In genomic region chr17:50762177-50762576, GRCh38 we compare ENCODE assay signal across 22 cellular contexts. TPM values are rescaled to one million over a fixed set of nuclear protein-coding genes. Genes with fewer than 3 reads are reported as not detected.
DNase-seq lines count a peak whose midpoint lies in the region; ATAC-seq and TF ChIP-seq lines count a peak whose summit lies in the region.
"Had no signal": no experiment of that assay in that cellular context is flagged by ENCODE, and none has a peak within 500 bp of the region (broad histone marks: within the 10 kb centered on the region; RNA-seq: fewer than 3 reads in every experiment).

No MANE protein-coding gene starts in this region.

- no peaks in the 10 kb centered on the region for H3K27me3 ChIP-seq in OCI-LY3 (ENCODE audit: low read depth, low read length)

- peak overlapping the region; percentile 84 for H3K4me2 ChIP-seq in OCI-LY3 (ENCODE audit: low read length)

- no peaks in the 10 kb centered on the region for H3K9me3 Mint-ChIP-seq in dendritic cell treated with granulocyte-macrophage colony-stimulating factor and Interleukin-4, amounts not matched to agents 40 ng/mL and 50 ng/mL, for 4 days
- H3K9me3 Mint-ChIP-seq in naive B cell (no peaks in the 10 kb centered on the region), type B pancreatic cell (peaks cover 5% of the 10 kb centered on the region), endothelial cell (ENCODE audit: unreplicated experiment) (no peaks in the 10 kb centered on the region)
- H3K9me3 Mint-ChIP-seq: CD8-positive, alpha-beta T cell; IgD-negative memory B cell had no signal

- H3K9ac ChIP-seq in OCI-LY3 (ENCODE audit: low read length) = no peak overlapping the region; the same call in 1 of the 2 replicates

- H3K4me1 Mint-ChIP-seq in dendritic cell treated with granulocyte-macrophage colony-stimulating factor and Interleukin-4, amounts not matched to agents 40 ng/mL and 50 ng/mL, for 4 days (ENCODE audit: low read depth) = peaks cover 29% of the 10 kb centered on the region
- H3K4me1 Mint-ChIP-seq in naive B cell = peaks cover 31 to 45% (median 40%) of the 10 kb centered on the region in 3 donors
- H3K4me1 Mint-ChIP-seq in type B pancreatic cell (ENCODE audit: unreplicated experiment) = peaks cover 38% of the 10 kb centered on the region
- peaks cover 27% of the 10 kb centered on the region for H3K4me1 Mint-ChIP-seq in endothelial cell (ENCODE audit: unreplicated experiment)

- intact Hi-C loops in dendritic cell treated with granulocyte-macrophage colony-stimulating factor and Interleukin-4, amounts not matched to agents 40 ng/mL and 50 ng/mL, for 4 days (cut with micrococcal nuclease) = loop anchor here (5.0 kb wide), 2 partner anchors 40 to 55 kb away; partner anchors contain the start of gene ANKRD40

- H3K36me3 Mint-ChIP-seq in dendritic cell treated with granulocyte-macrophage colony-stimulating factor and Interleukin-4, amounts not matched to agents 40 ng/mL and 50 ng/mL, for 4 days (ENCODE audit: low read depth) = no peaks in the 10 kb centered on the region
- H3K36me3 Mint-ChIP-seq in naive B cell (no peaks in the 10 kb centered on the region), type B pancreatic cell (no peaks in the 10 kb centered on the region), endothelial cell (ENCODE audit: low read depth, unreplicated experiment) (no peaks in the 10 kb centered on the region)
- H3K36me3 Mint-ChIP-seq: CD8-positive, alpha-beta T cell; IgD-negative memory B cell had no signal

- H3K36me3 ChIP-seq in OCI-LY3 (replicated peaks; ENCODE audit: low read depth, low read length) = no peaks in the 10 kb centered on the region

- DNase-seq in naive B cell = no peak
- no peak for DNase-seq in type B pancreatic cell (ENCODE audit: extremely low spot score, unreplicated experiment)
- no peak for DNase-seq in endothelial cell (ENCODE audit: low spot score)
- DNase-seq in activated T-cell treated with anti-CD3 and anti-CD28 coated beads, Interleukin-2, amount 50 U/mL, for 1 hour = no peak
- DNase-seq: ACHN, Kasumi-1, NCI-H1417, NCI-H1694 treated with DMSO at 0.1 percent for 48 hours, NCI-H2081 treated with DMSO at 0.1 percent for 48 hours, NCI-H2171 treated with DMSO at 0.1 percent for 48 hours, NCI-H526 treated with DMSO at 0.1 percent for 48 hours, Right ventricle myocardium superior had no signal

- no peaks in the 10 kb centered on the region for H3K9me3 ChIP-seq in OCI-LY3 (ENCODE audit: insufficient read depth, low read length)

- H3K79me2 ChIP-seq in OCI-LY3 (ENCODE audit: low read length) = no peaks in the 10 kb centered on the region

- H3K4me3 ChIP-seq in OCI-LY3 (ENCODE audit: low read length) = no peak overlapping the region

- no peak overlapping the region for H3K27ac ChIP-seq in OCI-LY3 (ENCODE audit: low read length)

- TF ChIP-seq CTCF in OCI-LY3 (IDR thresholded peaks at IDR 0.05; ENCODE audit: low read depth, low read length) (no peak), type B pancreatic cell (conservative IDR thresholded peaks at IDR 0.05) (no peak), endothelial cell (IDR thresholded peaks at IDR 0.05; ENCODE audit: unreplicated experiment) (no peak)

- no peaks in the 10 kb centered on the region for H4K20me1 ChIP-seq in OCI-LY3 (ENCODE audit: insufficient read depth, low read length)

- no peak for ATAC-seq in naive B cell (ENCODE audit: low read depth in 2 of 2)
- no peak for ATAC-seq in GM21576 (IDR thresholded peaks at IDR 0.05; ENCODE audit: unreplicated experiment)
- ATAC-seq: CD8-positive, alpha-beta T cell; HCT116 had no signal

- peaks cover 3% of the 10 kb centered on the region for H3K27me3 Mint-ChIP-seq in dendritic cell treated with granulocyte-macrophage colony-stimulating factor and Interleukin-4, amounts not matched to agents 40 ng/mL and 50 ng/mL, for 4 days
- no peaks in the 10 kb centered on the region for H3K27me3 Mint-ChIP-seq in naive B cell
- H3K27me3 Mint-ChIP-seq in type B pancreatic cell = no peaks in the 10 kb centered on the region
- peaks cover 4% of the 10 kb centered on the region for H3K27me3 Mint-ChIP-seq in endothelial cell (ENCODE audit: unreplicated experiment)
- H3K27me3 Mint-ChIP-seq: IgD-negative memory B cell had no signal

- no peak overlapping the region for H3K4me3 Mint-ChIP-seq in dendritic cell treated with granulocyte-macrophage colony-stimulating factor and Interleukin-4, amounts not matched to agents 40 ng/mL and 50 ng/mL, for 4 days
- H3K4me3 Mint-ChIP-seq in naive B cell (peak overlapping the region in 7 of 8 donors; percentile 16 to 99 (median 86)), type B pancreatic cell (peak overlapping the region; percentile 17), endothelial cell (ENCODE audit: unreplicated experiment) (no peak overlapping the region)

- H3K4me1 ChIP-seq in OCI-LY3 (ENCODE audit: low read length) = peaks cover 36% of the 10 kb centered on the region

- peak overlapping the region; percentile 96 for H3K27ac Mint-ChIP-seq in dendritic cell treated with granulocyte-macrophage colony-stimulating factor and Interleukin-4, amounts not matched to agents 40 ng/mL and 50 ng/mL, for 4 days
- H3K27ac Mint-ChIP-seq in naive B cell (peak overlapping the region in 1 of 6 donors; percentile 49), type B pancreatic cell (no peak overlapping the region), endothelial cell (ENCODE audit: unreplicated experiment) (no peak overlapping the region)
- H3K27ac Mint-ChIP-seq: CD8-positive, alpha-beta T cell had no signal

- no peak overlapping the region for H2AFZ ChIP-seq in OCI-LY3 (ENCODE audit: low read depth, low read length)

RNA-seq across cellular contexts. Expression of gene ANKRD40CL, which starts 5.1 kb away (rescaled TPM):
- not detected for polyA plus RNA-seq in naive B cell (ENCODE audit: low read depth in 6 of 6)
- total RNA-seq in type B pancreatic cell (ENCODE audit: low replicate concordance) (0.90 TPM in 1 of 2 replicates, not detected in the other), endothelial cell (ENCODE audit: unreplicated experiment) (not detected)
- total RNA-seq: CD8-positive, alpha-beta T cell; G401; H1; MCF 10A; Right ventricle myocardium superior; SK-MEL-5 had no signal
- polyA plus RNA-seq: H1, IgD-negative memory B cell had no signal

RNA-seq across cellular contexts. Expression of gene LUC7L3, which starts 42.8 kb away (rescaled TPM):
- polyA plus RNA-seq in naive B cell (ENCODE audit: low read depth in 6 of 6) = 100 to 1,000 TPM in 1 of 6 donors, 10 to 100 TPM in 5; 35.9 to 106 (median 54.9) TPM
- total RNA-seq in type B pancreatic cell (ENCODE audit: low replicate concordance) (83.4 and 157 TPM in 2 replicates), endothelial cell (ENCODE audit: unreplicated experiment) (94.1 TPM)

RNA-seq across cellular contexts. Expression of gene ANKRD40, which starts 54.5 kb away (rescaled TPM):
- polyA plus RNA-seq in naive B cell (ENCODE audit: low read depth in 6 of 6) = 1 to 10 TPM; 3.3 to 6.4 (median 4.6) TPM
- total RNA-seq in type B pancreatic cell (ENCODE audit: low replicate concordance) = 21.0 and 38.4 TPM in 2 replicates
- 37.3 TPM for total RNA-seq in endothelial cell (ENCODE audit: unreplicated experiment)

Comparison
In these comparisons a context has a peak if more than half of its experiments do, and no peak if none do; other contexts are left out.
1. H3K4me3 Mint-ChIP-seq: peak in naive B cell (7 of 8) and type B pancreatic cell (single experiment); none in dendritic cell treated with granulocyte-macrophage colony-stimulating factor and Interleukin-4, amounts not matched to agents 40 ng/mL and 50 ng/mL, for 4 days (single experiment) and endothelial cell (single experiment).